In genomic region chr19:1088419-1089066, GRCh38 we compare ENCODE assay signal across 9 cellular contexts. TPM values are rescaled to one million over a fixed set of nuclear protein-coding genes. Genes with fewer than 3 reads are reported as not detected.
DNase-seq lines count a peak whose midpoint lies in the region; ATAC-seq lines count a peak whose summit lies in the region.
"Had no signal": no experiment of that assay in that cellular context is flagged by ENCODE, and none has a peak within 500 bp of the region (broad histone marks: within the 10 kb centered on the region; RNA-seq: fewer than 3 reads in every experiment).

No MANE protein-coding gene starts in this region.

- no peaks in the 10 kb centered on the region for H3K9me3 ChIP-seq in subcutaneous abdominal adipose tissue (ENCODE audit: control insufficient read depth in 5 of 5, low read length in 5 of 5)
- H3K9me3 ChIP-seq: A549 had no signal

- CTCF ChIA-PET in activated CD4-positive, alpha-beta T cell treated with anti-CD3 and anti-CD28 coated beads for 36 hours (lab: Charles Lee): interaction anchor here (0.8 to 1.4 kb wide), 2 partner anchors 13 to 14 kb away, joined by 3 to 5 read pairs; no protein-coding TSS in a partner anchor

- POLR2A ChIA-PET in activated CD4-positive, alpha-beta T cell treated with anti-CD3 and anti-CD28 coated beads for 36 hours (lab: Charles Lee): no interaction called here

- intact Hi-C loops in activated CD4-positive, alpha-beta T cell treated with anti-CD3 and anti-CD28 coated beads for 36 hours (cut with DNase I, micrococcal nuclease): no loop called here

- peaks cover 48% of the 10 kb centered on the region for H3K36me3 Mint-ChIP-seq in activated CD4-positive, alpha-beta T cell treated with anti-CD3 and anti-CD28 coated beads for 36 hours (ENCODE audit: low read depth)
- H3K36me3 Mint-ChIP-seq in activated T-helper 17 cell treated with anti-CD3 and anti-CD28 coated beads, Interleukin-2, amount 50 U/mL, for 72 hours (ENCODE audit: low read depth): peaks cover 84% of the 10 kb centered on the region
- peaks cover 4 to 16% (median 11%) of the 10 kb centered on the region in 3 donors for H3K36me3 Mint-ChIP-seq in immature natural killer cell

- ATAC-seq in activated CD4-positive, alpha-beta T cell treated with anti-CD3 and anti-CD28 coated beads for 36 hours: peak; percentile 9
- peak; percentile 22 for ATAC-seq in activated T-helper 17 cell treated with anti-CD3 and anti-CD28 coated beads, Interleukin-2, amount 50 U/mL, for 72 hours (replicated peaks)
- no peak for ATAC-seq in GM18511 (IDR thresholded peaks at IDR 0.05; ENCODE audit: unreplicated experiment)
- ATAC-seq: A549 had no signal

- H3K4me3 ChIP-seq in subcutaneous abdominal adipose tissue (ENCODE audit: low read depth in 1 of 5, low read length in 5 of 5): no peak overlapping the region
- H3K4me3 ChIP-seq: A549 had no signal

- DNase-seq in activated CD4-positive, alpha-beta T cell treated with anti-CD3 and anti-CD28 coated beads for 36 hours: no peak
- DNase-seq in activated CD4-positive, alpha-beta T cell treated with anti-CD3 and anti-CD28 coated beads for 1 hour: no peak
- DNase-seq in immature natural killer cell: no peak
- DNase-seq in stimulated activated CD4-positive, alpha-beta T cell treated with anti-CD3 and anti-CD28 coated beads, Interleukin-4, amount 100 ng/mL, for 4 hours: no peak
- no peak for DNase-seq in activated CD4-positive, CD25-positive, alpha-beta regulatory T cell (lab: John Stamatoyannopoulos, UW)

- no peaks in the 10 kb centered on the region for H3K9me3 Mint-ChIP-seq in activated CD4-positive, alpha-beta T cell treated with anti-CD3 and anti-CD28 coated beads for 36 hours (ENCODE audit: low read depth)
- H3K9me3 Mint-ChIP-seq in activated T-helper 17 cell treated with anti-CD3 and anti-CD28 coated beads, Interleukin-2, amount 50 U/mL, for 72 hours: no peaks in the 10 kb centered on the region
- H3K9me3 Mint-ChIP-seq in immature natural killer cell: no peaks in the 10 kb centered on the region

- peaks cover 49% of the 10 kb centered on the region for H3K4me1 Mint-ChIP-seq in activated CD4-positive, alpha-beta T cell treated with anti-CD3 and anti-CD28 coated beads for 36 hours
- H3K4me1 Mint-ChIP-seq in activated T-helper 17 cell treated with anti-CD3 and anti-CD28 coated beads, Interleukin-2, amount 50 U/mL, for 72 hours: peaks cover 22% of the 10 kb centered on the region
- H3K4me1 Mint-ChIP-seq in immature natural killer cell: peaks cover 23 to 36% of the 10 kb centered on the region in 2 donors

- no peak overlapping the region for H3K4me3 Mint-ChIP-seq in activated CD4-positive, alpha-beta T cell treated with anti-CD3 and anti-CD28 coated beads for 36 hours
- H3K4me3 Mint-ChIP-seq in activated T-helper 17 cell treated with anti-CD3 and anti-CD28 coated beads, Interleukin-2, amount 50 U/mL, for 72 hours: peak overlapping the region; percentile 67
- H3K4me3 Mint-ChIP-seq in immature natural killer cell: no peak overlapping the region

- H3K27me3 Mint-ChIP-seq in activated CD4-positive, alpha-beta T cell treated with anti-CD3 and anti-CD28 coated beads for 36 hours: no peaks in the 10 kb centered on the region
- H3K27me3 Mint-ChIP-seq in activated T-helper 17 cell treated with anti-CD3 and anti-CD28 coated beads, Interleukin-2, amount 50 U/mL, for 72 hours: no peaks in the 10 kb centered on the region
- H3K27me3 Mint-ChIP-seq in immature natural killer cell (ENCODE audit: low read depth in 3 of 3): peaks cover 9 to 18% (median 13%) of the 10 kb centered on the region in 3 donors

- H3K36me3 ChIP-seq in subcutaneous abdominal adipose tissue (ENCODE audit: control insufficient read depth in 5 of 5, insufficient read depth in 5 of 5, low read length in 5 of 5): peaks cover 0 to 76% (median 59%) of the 10 kb centered on the region in 5 donors

- peak overlapping the region in 2 of 5 donors; percentile 30 to 43 for H3K9ac ChIP-seq in subcutaneous abdominal adipose tissue (ENCODE audit: low read length in 5 of 5)

- H3K27ac Mint-ChIP-seq in activated CD4-positive, alpha-beta T cell treated with anti-CD3 and anti-CD28 coated beads for 36 hours: peak overlapping the region; percentile 86
- peak overlapping the region; percentile 92 for H3K27ac Mint-ChIP-seq in activated T-helper 17 cell treated with anti-CD3 and anti-CD28 coated beads, Interleukin-2, amount 50 U/mL, for 72 hours
- H3K27ac Mint-ChIP-seq in immature natural killer cell: peak overlapping the region; percentile 35 to 93 (median 74)

- H3K27me3 ChIP-seq in subcutaneous abdominal adipose tissue (ENCODE audit: control insufficient read depth in 5 of 5, insufficient read depth in 4 of 5, low read length in 5 of 5): no peaks in the 10 kb centered on the region

- H3K4me1 ChIP-seq in subcutaneous abdominal adipose tissue (ENCODE audit: control insufficient read depth in 5 of 5, insufficient read depth in 5 of 5, low read length in 5 of 5): peaks cover 3 to 58% (median 38%) of the 10 kb centered on the region in 5 donors

- H3K27ac ChIP-seq in subcutaneous abdominal adipose tissue (ENCODE audit: low read depth, low read length): peak overlapping the region; percentile 82
- H3K27ac ChIP-seq: A549 had no signal

RNA-seq across cellular contexts. Expression of gene POLR2E, which starts 6.6 kb away (rescaled TPM):
- total RNA-seq in activated CD4-positive, alpha-beta T cell treated with anti-CD3 and anti-CD28 coated beads for 36 hours: 100 to 1,000 TPM; 171 to 229 TPM
- total RNA-seq in activated T-helper 17 cell treated with anti-CD3 and anti-CD28 coated beads, Interleukin-2, amount 50 U/mL, for 72 hours: 100 to 1,000 TPM; 155 to 248 TPM
- 100 to 1,000 TPM; 182 to 288 (median 237) TPM for polyA plus RNA-seq in immature natural killer cell

RNA-seq across cellular contexts. Expression of gene GPX4, which starts 15.3 kb away (rescaled TPM):
- 100 to 1,000 TPM; 192 to 218 TPM for total RNA-seq in activated CD4-positive, alpha-beta T cell treated with anti-CD3 and anti-CD28 coated beads for 36 hours
- 100 to 1,000 TPM; 110 to 170 TPM for total RNA-seq in activated T-helper 17 cell treated with anti-CD3 and anti-CD28 coated beads, Interleukin-2, amount 50 U/mL, for 72 hours
- 100 to 1,000 TPM; 225 to 320 (median 280) TPM for polyA plus RNA-seq in immature natural killer cell

RNA-seq across cellular contexts. Expression of gene ARHGAP45, which starts 21.6 kb away (rescaled TPM):
- total RNA-seq in activated CD4-positive, alpha-beta T cell treated with anti-CD3 and anti-CD28 coated beads for 36 hours: 100 to 1,000 TPM; 107 to 137 TPM
- total RNA-seq in activated T-helper 17 cell treated with anti-CD3 and anti-CD28 coated beads, Interleukin-2, amount 50 U/mL, for 72 hours: 100 to 1,000 TPM; 211 to 310 TPM
- polyA plus RNA-seq in immature natural killer cell: 100 to 1,000 TPM; 164 to 417 (median 169) TPM

RNA-seq across cellular contexts. Expression of gene ABCA7, which starts 48.6 kb away (rescaled TPM):
- total RNA-seq in activated CD4-positive, alpha-beta T cell treated with anti-CD3 and anti-CD28 coated beads for 36 hours: 10 to 100 TPM; 14.4 to 16.9 TPM
- total RNA-seq in activated T-helper 17 cell treated with anti-CD3 and anti-CD28 coated beads, Interleukin-2, amount 50 U/mL, for 72 hours: 10 to 100 TPM; 21.8 to 31.2 TPM
- 10 to 100 TPM in 1 of 3 donors, 1 to 10 TPM in 2; 4.5 to 13.3 (median 5.2) TPM for polyA plus RNA-seq in immature natural killer cell
